ENCODE assay signal across 1 cellular context in genomic region chr3:133675631-133676335, GRCh38.
TF ChIP-seq lines count a peak whose summit lies in the region.

No MANE protein-coding gene starts in this region.

TF ChIP-seq in HepG2, 621 proteins besides CTCF, POLR2A, EP300 and RAD21 (continued from another document and continues in another):
- TF ChIP-seq GPBP1L1 (CRISPR knock-in tag; IDR thresholded peaks at IDR 0.05) (no peak), TOPORS (CRISPR knock-in tag; IDR thresholded peaks at IDR 0.05) (no peak), POGZ (CRISPR knock-in tag; IDR thresholded peaks at IDR 0.05) (peak; percentile 46; the same call in 1 of the 2 replicates), CHD4 (IDR thresholded peaks at IDR 0.05; ENCODE audit: borderline replicate concordance, low read length) (0 out of 2 replicates have a peak, but pooled peaks have one; percentile 43), ZNF383 (CRISPR knock-in tag; IDR thresholded peaks at IDR 0.05; ENCODE audit: borderline replicate concordance) (no peak), ZNF282 (IDR thresholded peaks at IDR 0.05; ENCODE audit: partially characterized antibody) (no peak), SP140L (CRISPR knock-in tag; IDR thresholded peaks at IDR 0.05; ENCODE audit: borderline replicate concordance) (no peak), TARDBP (CRISPR knock-in tag; IDR thresholded peaks at IDR 0.05) (0 out of 2 replicates have a peak, but pooled peaks have one; percentile 20), YY1 (IDR thresholded peaks at IDR 0.05; ENCODE audit: insufficient read depth, insufficient replicate concordance, low read depth, low read length) (no peak), MYNN (CRISPR knock-in tag; IDR thresholded peaks at IDR 0.05; ENCODE audit: low read depth) (no peak), ZNF607 (CRISPR knock-in tag; IDR thresholded peaks at IDR 0.05; ENCODE audit: borderline replicate concordance) (peak; percentile 55; the same call in 1 of the 2 replicates), ZNF839 (CRISPR knock-in tag; IDR thresholded peaks at IDR 0.05; ENCODE audit: borderline replicate concordance) (no peak), ZNF7 (CRISPR knock-in tag; IDR thresholded peaks at IDR 0.05) (no peak), CCAR2 (optimal IDR thresholded peaks at IDR 0.05; ENCODE audit: low read depth, low read length) (no peak), E2F1 (CRISPR knock-in tag; IDR thresholded peaks at IDR 0.05) (no peak), KDM5A (IDR thresholded peaks at IDR 0.05; ENCODE audit: borderline replicate concordance, low read length) (no peak), ZFP41 (CRISPR knock-in tag; IDR thresholded peaks at IDR 0.05; ENCODE audit: borderline replicate concordance) (no peak), NKX3-1 (CRISPR knock-in tag; IDR thresholded peaks at IDR 0.05) (no peak), SRSF1 (optimal IDR thresholded peaks at IDR 0.05; ENCODE audit: low read depth, low read length) (no peak), ZNF138 (CRISPR knock-in tag; IDR thresholded peaks at IDR 0.05; ENCODE audit: low read depth) (no peak), KLF12 (CRISPR knock-in tag; IDR thresholded peaks at IDR 0.05; ENCODE audit: borderline replicate concordance) (no peak), ZNF460 (CRISPR knock-in tag; IDR thresholded peaks at IDR 0.05; ENCODE audit: borderline replicate concordance) (peak; percentile 18; the same call in 1 of the 2 replicates), ZNF556 (CRISPR knock-in tag; IDR thresholded peaks at IDR 0.05; ENCODE audit: borderline replicate concordance) (peak; percentile 35; the same call in 1 of the 2 replicates), RFX1 (IDR thresholded peaks at IDR 0.05) (peak; percentile 48; the same call in 1 of the 2 replicates), FOXK2 (IDR thresholded peaks at IDR 0.05) (peak; percentile 58), ZNF256 (CRISPR knock-in tag; conservative IDR thresholded peaks at IDR 0.05) (no peak), TCF7 (IDR thresholded peaks at IDR 0.05; ENCODE audit: low read depth) (peak; percentile 46; the same call in 1 of the 2 replicates), ZNF264 (CRISPR knock-in tag; IDR thresholded peaks at IDR 0.05) (0 out of 2 replicates have a peak, but pooled peaks have one; percentile 71), AHDC1 (CRISPR knock-in tag; IDR thresholded peaks at IDR 0.05; ENCODE audit: borderline replicate concordance) (peak; percentile 94), SALL1 (CRISPR knock-in tag; IDR thresholded peaks at IDR 0.05) (peak; percentile 53; the same call in 1 of the 2 replicates), KLF9 (CRISPR knock-in tag; IDR thresholded peaks at IDR 0.05; ENCODE audit: low read depth) (no peak), ADNP (CRISPR knock-in tag; IDR thresholded peaks at IDR 0.05) (0 out of 2 replicates have a peak, but pooled peaks have one; percentile 40), ZNF124 (CRISPR knock-in tag; IDR thresholded peaks at IDR 0.05) (peak; percentile 78; the same call in 1 of the 2 replicates), RXRA (CRISPR knock-in tag; IDR thresholded peaks at IDR 0.05) (peak; percentile 74; the same call in 1 of the 2 replicates), PAXIP1 (CRISPR knock-in tag; conservative IDR thresholded peaks at IDR 0.05) (peak; percentile 91)
- TF ChIP-seq, protein P1, sequence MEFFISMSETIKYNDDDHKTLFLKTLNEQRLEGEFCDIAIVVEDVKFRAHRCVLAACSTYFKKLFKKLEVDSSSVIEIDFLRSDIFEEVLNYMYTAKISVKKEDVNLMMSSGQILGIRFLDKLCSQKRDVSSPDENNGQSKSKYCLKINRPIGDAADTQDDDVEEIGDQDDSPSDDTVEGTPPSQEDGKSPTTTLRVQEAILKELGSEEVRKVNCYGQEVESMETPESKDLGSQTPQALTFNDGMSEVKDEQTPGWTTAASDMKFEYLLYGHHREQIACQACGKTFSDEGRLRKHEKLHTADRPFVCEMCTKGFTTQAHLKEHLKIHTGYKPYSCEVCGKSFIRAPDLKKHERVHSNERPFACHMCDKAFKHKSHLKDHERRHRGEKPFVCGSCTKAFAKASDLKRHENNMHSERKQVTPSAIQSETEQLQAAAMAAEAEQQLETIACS (CRISPR knock-in tag; IDR thresholded peaks at IDR 0.05): no peak
- TF ChIP-seq, protein P2, sequence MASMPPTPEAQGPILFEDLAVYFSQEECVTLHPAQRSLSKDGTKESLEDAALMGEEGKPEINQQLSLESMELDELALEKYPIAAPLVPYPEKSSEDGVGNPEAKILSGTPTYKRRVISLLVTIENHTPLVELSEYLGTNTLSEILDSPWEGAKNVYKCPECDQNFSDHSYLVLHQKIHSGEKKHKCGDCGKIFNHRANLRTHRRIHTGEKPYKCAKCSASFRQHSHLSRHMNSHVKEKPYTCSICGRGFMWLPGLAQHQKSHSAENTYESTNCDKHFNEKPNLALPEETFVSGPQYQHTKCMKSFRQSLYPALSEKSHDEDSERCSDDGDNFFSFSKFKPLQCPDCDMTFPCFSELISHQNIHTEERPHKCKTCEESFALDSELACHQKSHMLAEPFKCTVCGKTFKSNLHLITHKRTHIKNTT (CRISPR knock-in tag; IDR thresholded peaks at IDR 0.05): no peak
- TF ChIP-seq, protein P3, sequence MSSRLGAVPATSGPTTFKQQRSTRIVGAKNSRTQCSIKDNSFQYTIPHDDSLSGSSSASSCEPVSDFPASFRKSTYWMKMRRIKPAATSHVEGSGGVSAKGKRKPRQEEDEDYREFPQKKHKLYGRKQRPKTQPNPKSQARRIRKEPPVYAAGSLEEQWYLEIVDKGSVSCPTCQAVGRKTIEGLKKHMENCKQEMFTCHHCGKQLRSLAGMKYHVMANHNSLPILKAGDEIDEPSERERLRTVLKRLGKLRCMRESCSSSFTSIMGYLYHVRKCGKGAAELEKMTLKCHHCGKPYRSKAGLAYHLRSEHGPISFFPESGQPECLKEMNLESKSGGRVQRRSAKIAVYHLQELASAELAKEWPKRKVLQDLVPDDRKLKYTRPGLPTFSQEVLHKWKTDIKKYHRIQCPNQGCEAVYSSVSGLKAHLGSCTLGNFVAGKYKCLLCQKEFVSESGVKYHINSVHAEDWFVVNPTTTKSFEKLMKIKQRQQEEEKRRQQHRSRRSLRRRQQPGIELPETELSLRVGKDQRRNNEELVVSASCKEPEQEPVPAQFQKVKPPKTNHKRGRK (CRISPR knock-in tag; IDR thresholded peaks at IDR 0.05): no peak
- TF ChIP-seq, protein P4, sequence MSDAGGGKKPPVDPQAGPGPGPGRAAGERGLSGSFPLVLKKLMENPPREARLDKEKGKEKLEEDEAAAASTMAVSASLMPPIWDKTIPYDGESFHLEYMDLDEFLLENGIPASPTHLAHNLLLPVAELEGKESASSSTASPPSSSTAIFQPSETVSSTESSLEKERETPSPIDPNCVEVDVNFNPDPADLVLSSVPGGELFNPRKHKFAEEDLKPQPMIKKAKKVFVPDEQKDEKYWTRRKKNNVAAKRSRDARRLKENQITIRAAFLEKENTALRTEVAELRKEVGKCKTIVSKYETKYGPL (CRISPR knock-in tag; IDR thresholded peaks at IDR 0.05): no peak
- TF ChIP-seq, protein P5, sequence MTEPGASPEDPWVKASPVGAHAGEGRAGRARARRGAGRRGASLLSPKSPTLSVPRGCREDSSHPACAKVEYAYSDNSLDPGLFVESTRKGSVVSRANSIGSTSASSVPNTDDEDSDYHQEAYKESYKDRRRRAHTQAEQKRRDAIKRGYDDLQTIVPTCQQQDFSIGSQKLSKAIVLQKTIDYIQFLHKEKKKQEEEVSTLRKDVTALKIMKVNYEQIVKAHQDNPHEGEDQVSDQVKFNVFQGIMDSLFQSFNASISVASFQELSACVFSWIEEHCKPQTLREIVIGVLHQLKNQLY (CRISPR knock-in tag; IDR thresholded peaks at IDR 0.05): no peak; the same call in 1 of the 2 replicates
- TF ChIP-seq, protein P6, sequence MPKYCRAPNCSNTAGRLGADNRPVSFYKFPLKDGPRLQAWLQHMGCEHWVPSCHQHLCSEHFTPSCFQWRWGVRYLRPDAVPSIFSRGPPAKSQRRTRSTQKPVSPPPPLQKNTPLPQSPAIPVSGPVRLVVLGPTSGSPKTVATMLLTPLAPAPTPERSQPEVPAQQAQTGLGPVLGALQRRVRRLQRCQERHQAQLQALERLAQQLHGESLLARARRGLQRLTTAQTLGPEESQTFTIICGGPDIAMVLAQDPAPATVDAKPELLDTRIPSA (CRISPR knock-in tag; IDR thresholded peaks at IDR 0.05; ENCODE audit: borderline replicate concordance): 0 out of 2 replicates have a peak, but pooled peaks have one; percentile 20
